In the genomic region with DNA sequence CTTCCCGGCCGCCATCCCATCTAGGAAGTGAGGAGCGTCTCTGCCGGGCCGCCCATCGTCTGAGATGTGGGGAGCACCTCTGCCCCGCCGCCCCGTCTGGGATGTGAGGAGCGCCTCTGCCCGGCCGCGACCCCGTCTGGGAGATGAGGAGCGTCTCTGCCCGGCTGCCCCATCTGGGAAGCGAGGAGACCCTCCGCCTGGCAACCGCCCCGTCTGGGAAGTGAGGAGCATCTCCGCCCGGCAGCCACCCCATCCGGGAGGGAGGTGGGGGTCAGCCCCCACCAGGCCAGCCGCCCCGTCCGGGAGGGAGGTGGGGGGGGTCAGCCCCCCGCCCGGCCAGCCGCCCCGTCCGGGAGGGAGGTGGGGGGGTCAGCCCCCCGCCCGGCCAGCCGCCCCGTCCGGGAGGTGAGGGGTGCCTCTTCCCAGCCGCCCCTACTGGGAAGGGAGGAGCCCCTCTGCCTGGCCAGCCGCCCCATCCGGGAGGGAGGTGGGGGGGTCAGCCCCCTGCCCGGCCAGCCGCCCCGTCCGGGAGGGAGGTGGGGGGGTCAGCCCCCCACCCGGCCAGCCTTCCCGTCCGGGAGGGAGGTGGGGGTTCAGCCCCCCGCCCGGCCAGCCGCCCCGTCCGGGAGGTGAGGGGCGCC, we compare ENCODE assay signal across 4 cellular contexts. TPM values are rescaled to one million over a fixed set of nuclear protein-coding genes. Genes with fewer than 3 reads are reported as not detected.
"Had no signal": no experiment of that assay in that cellular context is flagged by ENCODE, and none has a peak within 500 bp of the region (broad histone marks: within the 10 kb centered on the region; RNA-seq: fewer than 3 reads in every experiment).

No MANE protein-coding gene starts in this region.

RNA-seq across cellular contexts. Expression of a gene that starts 56.9 kb away (rescaled TPM):
- total RNA-seq: LHCN-M2, M059J, MCF 10A, NCI-H460 had no signal
